In the genomic region with DNA sequence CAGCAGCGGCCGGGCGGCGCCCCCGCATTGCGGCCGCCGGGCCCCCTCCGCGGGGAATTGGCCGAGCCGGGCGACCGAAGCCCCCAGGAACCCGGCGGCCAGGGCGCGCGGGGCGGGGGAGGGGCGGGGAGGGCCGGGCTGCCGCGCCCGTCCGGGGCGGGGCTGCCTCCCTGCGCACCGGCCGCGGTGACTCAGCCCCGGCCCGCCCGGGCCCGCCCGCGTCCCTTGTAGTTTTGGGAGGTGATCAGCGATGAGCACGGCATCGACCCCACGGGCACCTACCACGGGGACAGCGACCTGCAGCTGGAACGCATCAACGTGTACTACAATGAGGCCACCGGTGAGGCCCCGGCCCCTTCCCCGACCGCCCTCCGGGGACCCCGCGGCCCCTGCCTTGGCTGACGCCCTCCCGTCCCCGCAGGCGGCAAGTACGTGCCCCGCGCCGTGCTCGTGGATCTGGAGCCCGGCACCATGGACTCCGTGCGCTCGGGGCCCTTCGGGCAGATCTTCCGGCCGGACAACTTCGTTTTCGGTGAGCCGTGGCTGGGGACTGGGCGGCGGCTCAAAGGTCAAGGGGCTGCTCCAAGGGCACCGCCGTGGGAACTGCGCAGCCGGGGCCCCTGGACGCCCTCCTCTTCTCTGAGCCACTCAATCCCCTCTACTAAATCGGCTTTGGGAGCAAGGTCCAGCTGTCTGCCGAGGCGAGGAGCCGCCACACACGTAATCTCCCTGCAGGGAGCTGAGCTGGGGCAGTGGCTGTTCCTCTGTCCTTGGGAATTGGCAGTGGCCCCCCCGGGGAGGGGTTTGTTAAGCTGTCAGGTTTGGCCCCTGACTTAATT, we compare ENCODE assay signal across 1 cellular context.
TF ChIP-seq lines count a peak whose summit lies in the region.

No MANE protein-coding gene starts in this region.

TF ChIP-seq in HepG2, 621 proteins besides CTCF, POLR2A, EP300 and RAD21 (continued from another document):
- TF ChIP-seq, protein P1, sequence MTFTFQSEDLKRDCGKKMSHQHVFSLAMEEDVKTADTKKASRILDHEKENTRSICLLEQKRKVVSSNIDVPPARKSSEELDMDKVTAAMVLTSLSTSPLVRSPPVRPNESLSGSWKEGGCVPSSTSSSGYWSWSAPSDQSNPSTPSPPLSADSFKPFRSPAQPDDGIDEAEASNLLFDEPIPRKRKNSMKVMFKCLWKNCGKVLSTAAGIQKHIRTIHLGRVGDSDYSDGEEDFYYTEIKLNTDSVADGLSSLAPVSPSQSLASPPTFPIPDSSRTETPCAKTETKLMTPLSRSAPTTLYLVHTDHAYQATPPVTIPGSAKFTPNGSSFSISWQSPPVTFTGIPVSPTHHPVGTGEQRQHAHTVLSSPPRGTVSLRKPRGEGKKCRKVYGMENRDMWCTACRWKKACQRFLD (CRISPR knock-in tag; IDR thresholded peaks at IDR 0.05; ENCODE audit: borderline replicate concordance) = no peak
- no peak for TF ChIP-seq HNF1A (IDR thresholded peaks at IDR 0.05; ENCODE audit: low read depth)
- no peak for TF ChIP-seq HNF1A (CRISPR knock-in tag; IDR thresholded peaks at IDR 0.05; ENCODE audit: borderline replicate concordance)
- no peak for TF ChIP-seq ZNF354B (CRISPR knock-in tag; IDR thresholded peaks at IDR 0.05)
- no peak for TF ChIP-seq TOE1 (CRISPR knock-in tag; IDR thresholded peaks at IDR 0.05)
